1 cellular context compared by ENCODE assay signal in genomic region chr3:127815641-127816605, GRCh38.
TF ChIP-seq lines count a peak whose summit lies in the region.

No MANE protein-coding gene starts in this region.

TF ChIP-seq in A549, 52 proteins besides CTCF, POLR2A, EP300 and RAD21 (continued from another document):
- TF ChIP-seq, protein P1, sequence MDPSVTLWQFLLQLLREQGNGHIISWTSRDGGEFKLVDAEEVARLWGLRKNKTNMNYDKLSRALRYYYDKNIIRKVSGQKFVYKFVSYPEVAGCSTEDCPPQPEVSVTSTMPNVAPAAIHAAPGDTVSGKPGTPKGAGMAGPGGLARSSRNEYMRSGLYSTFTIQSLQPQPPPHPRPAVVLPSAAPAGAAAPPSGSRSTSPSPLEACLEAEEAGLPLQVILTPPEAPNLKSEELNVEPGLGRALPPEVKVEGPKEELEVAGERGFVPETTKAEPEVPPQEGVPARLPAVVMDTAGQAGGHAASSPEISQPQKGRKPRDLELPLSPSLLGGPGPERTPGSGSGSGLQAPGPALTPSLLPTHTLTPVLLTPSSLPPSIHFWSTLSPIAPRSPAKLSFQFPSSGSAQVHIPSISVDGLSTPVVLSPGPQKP (IDR thresholded peaks at IDR 0.05; ENCODE audit: low read depth, low read length): no peak
- no peak for TF ChIP-seq GATA3 (IDR thresholded peaks at IDR 0.05; ENCODE audit: borderline replicate concordance)
- no peak for TF ChIP-seq MYC (IDR thresholded peaks at IDR 0.05; ENCODE audit: borderline replicate concordance, low read length)
- no peak for TF ChIP-seq HES2 (IDR thresholded peaks at IDR 0.05)
- no peak for TF ChIP-seq FOXS1 (CRISPR knock-in tag; IDR thresholded peaks at IDR 0.05)
- no peak for TF ChIP-seq RARB (CRISPR knock-in tag; IDR thresholded peaks at IDR 0.05)
- TF ChIP-seq MAZ (IDR thresholded peaks at IDR 0.05; ENCODE audit: borderline replicate concordance, low read depth, low read length): no peak
- no peak for TF ChIP-seq ESRRA (IDR thresholded peaks at IDR 0.05; ENCODE audit: borderline replicate concordance, low read length)
- no peak for TF ChIP-seq RNF2 (IDR thresholded peaks at IDR 0.05; ENCODE audit: borderline replicate concordance, low read depth)
- no peak for TF ChIP-seq HEYL (CRISPR knock-in tag; IDR thresholded peaks at IDR 0.05)
- TF ChIP-seq ZSCAN20 (CRISPR knock-in tag; IDR thresholded peaks at IDR 0.05): no peak
- no peak for TF ChIP-seq CHD4 (IDR thresholded peaks at IDR 0.05; ENCODE audit: borderline replicate concordance)
- no peak for TF ChIP-seq FOSL2 (IDR thresholded peaks at IDR 0.05)
- no peak for TF ChIP-seq FOSL2 (CRISPR knock-in tag; IDR thresholded peaks at IDR 0.05)
- TF ChIP-seq RCOR1 (IDR thresholded peaks at IDR 0.05; ENCODE audit: low read depth, low read length): no peak
- TF ChIP-seq ZFP36 (IDR thresholded peaks at IDR 0.05; ENCODE audit: borderline replicate concordance, partially characterized antibody): no peak
- TF ChIP-seq BHLHE40 (IDR thresholded peaks at IDR 0.05; ENCODE audit: low read depth, low read length): no peak
- TF ChIP-seq, protein P2, sequence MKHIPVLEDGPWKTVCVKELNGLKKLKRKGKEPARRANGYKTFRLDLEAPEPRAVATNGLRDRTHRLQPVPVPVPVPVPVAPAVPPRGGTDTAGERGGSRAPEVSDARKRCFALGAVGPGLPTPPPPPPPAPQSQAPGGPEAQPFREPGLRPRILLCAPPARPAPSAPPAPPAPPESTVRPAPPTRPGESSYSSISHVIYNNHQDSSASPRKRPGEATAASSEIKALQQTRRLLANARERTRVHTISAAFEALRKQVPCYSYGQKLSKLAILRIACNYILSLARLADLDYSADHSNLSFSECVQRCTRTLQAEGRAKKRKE (CRISPR knock-in tag; IDR thresholded peaks at IDR 0.05; ENCODE audit: low read depth): no peak
